In genomic region chr4:53702334-53703266, GRCh38 we compare ENCODE assay signal across 8 cellular contexts.
DNase-seq lines count a peak whose midpoint lies in the region; ATAC-seq lines count a peak whose summit lies in the region.

No MANE protein-coding gene starts in this region.

- DNase-seq in COR-L47 (lab: John Stamatoyannopoulos, UW): peak; percentile 90
- peak; percentile 34 for DNase-seq in GM19238 (ENCODE audit: insufficient read length, low spot score)
- DNase-seq in NCI-H226: peak; percentile 9
- peak in 46 of 56 donors; percentile 4 to 80 (median 32) for DNase-seq in amygdala (lab: John Stamatoyannopoulos, UW)
- peak; percentile 90 to 96 (median 95) for DNase-seq in right cardiac atrium
- peak; percentile 59 for DNase-seq in renal cortical epithelial cell (ENCODE audit: low read depth)
- no peak for DNase-seq in stimulated activated CD4-positive, alpha-beta T cell treated with anti-CD3 and anti-CD28 coated beads, Interleukin-4, amount 100 ng/mL, for 24 hours

- peak overlapping the region; percentile 22 for H3K4me3 ChIP-seq in right cardiac atrium (ENCODE audit: low read length)

- H3K4me1 ChIP-seq in right cardiac atrium (ENCODE audit: control insufficient read depth, insufficient read depth, low read length): no peaks in the 10 kb centered on the region

- ATAC-seq in HG03159 (IDR thresholded peaks at IDR 0.05; ENCODE audit: unreplicated experiment) (peak; percentile 73), right cardiac atrium (peak; percentile 97 to 98)

- no peaks in the 10 kb centered on the region for H3K27me3 ChIP-seq in right cardiac atrium (ENCODE audit: control insufficient read depth, insufficient read depth)

- intact Hi-C loops in right cardiac atrium (cut with DNase I): loop anchor here in 2 of 4 donors (10.0 kb wide), 2 partner anchors 202 to 522 kb away; partner anchors contain the start of gene PDGFRA (in 1 of the 2)

- no peaks in the 10 kb centered on the region for H3K9me3 ChIP-seq in right cardiac atrium (ENCODE audit: control insufficient read depth, low read length)

- H3K27ac ChIP-seq in right cardiac atrium (ENCODE audit: low read length): peak overlapping the region; percentile 84

- 5% methylated on average over 24 of the region's 24 CpGs for whole genome bisulfite sequencing in right cardiac atrium
